1 cellular context compared by ENCODE assay signal in the genomic region with DNA sequence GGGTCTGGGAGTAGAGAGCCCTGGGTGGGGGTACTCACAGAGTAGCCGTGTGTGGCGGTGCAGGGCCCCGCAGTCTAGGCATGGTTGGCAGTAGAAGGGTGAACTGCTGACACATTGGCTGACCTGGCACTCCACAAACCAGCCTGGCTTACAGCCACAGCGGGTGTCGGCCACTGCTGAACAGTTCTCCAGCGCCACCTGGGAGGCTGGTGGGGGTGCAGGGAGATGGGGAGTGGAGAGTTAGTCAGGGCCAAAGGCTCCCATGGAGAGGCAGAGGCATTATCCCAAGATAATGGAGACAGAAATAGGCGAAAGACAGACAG.
TF ChIP-seq lines count a peak whose summit lies in the region.

No MANE protein-coding gene starts in this region.

TF ChIP-seq in HepG2, 621 proteins besides CTCF, POLR2A, EP300 and RAD21 (continued from another document):
- TF ChIP-seq, protein P1, sequence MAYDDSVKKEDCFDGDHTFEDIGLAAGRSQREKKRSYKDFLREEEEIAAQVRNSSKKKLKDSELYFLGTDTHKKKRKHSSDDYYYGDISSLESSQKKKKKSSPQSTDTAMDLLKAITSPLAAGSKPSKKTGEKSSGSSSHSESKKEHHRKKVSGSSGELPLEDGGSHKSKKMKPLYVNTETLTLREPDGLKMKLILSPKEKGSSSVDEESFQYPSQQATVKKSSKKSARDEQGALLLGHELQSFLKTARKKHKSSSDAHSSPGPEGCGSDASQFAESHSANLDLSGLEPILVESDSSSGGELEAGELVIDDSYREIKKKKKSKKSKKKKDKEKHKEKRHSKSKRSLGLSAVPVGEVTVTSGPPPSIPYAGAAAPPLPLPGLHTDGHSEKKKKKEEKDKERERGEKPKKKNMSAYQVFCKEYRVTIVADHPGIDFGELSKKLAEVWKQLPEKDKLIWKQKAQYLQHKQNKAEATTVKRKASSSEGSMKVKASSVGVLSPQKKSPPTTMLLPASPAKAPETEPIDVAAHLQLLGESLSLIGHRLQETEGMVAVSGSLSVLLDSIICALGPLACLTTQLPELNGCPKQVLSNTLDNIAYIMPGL (CRISPR knock-in tag; IDR thresholded peaks at IDR 0.05; ENCODE audit: borderline replicate concordance in 1 of 2, low read depth in 1 of 2) = peak; percentile 49 to 50; a peak in 2 of 4 replicates
- no peak for TF ChIP-seq NONO (IDR thresholded peaks at IDR 0.05)
- 0 out of 2 replicates have a peak, but pooled peaks have one; percentile 37 for TF ChIP-seq NONO (CRISPR knock-in tag; conservative IDR thresholded peaks at IDR 0.05)
- TF ChIP-seq, protein P2, sequence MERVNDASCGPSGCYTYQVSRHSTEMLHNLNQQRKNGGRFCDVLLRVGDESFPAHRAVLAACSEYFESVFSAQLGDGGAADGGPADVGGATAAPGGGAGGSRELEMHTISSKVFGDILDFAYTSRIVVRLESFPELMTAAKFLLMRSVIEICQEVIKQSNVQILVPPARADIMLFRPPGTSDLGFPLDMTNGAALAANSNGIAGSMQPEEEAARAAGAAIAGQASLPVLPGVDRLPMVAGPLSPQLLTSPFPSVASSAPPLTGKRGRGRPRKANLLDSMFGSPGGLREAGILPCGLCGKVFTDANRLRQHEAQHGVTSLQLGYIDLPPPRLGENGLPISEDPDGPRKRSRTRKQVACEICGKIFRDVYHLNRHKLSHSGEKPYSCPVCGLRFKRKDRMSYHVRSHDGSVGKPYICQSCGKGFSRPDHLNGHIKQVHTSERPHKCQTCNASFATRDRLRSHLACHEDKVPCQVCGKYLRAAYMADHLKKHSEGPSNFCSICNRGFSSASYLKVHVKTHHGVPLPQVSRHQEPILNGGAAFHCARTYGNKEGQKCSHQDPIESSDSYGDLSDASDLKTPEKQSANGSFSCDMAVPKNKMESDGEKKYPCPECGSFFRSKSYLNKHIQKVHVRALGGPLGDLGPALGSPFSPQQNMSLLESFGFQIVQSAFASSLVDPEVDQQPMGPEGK (CRISPR knock-in tag; IDR thresholded peaks at IDR 0.05) = peak; percentile 57
- TF ChIP-seq, protein P3, sequence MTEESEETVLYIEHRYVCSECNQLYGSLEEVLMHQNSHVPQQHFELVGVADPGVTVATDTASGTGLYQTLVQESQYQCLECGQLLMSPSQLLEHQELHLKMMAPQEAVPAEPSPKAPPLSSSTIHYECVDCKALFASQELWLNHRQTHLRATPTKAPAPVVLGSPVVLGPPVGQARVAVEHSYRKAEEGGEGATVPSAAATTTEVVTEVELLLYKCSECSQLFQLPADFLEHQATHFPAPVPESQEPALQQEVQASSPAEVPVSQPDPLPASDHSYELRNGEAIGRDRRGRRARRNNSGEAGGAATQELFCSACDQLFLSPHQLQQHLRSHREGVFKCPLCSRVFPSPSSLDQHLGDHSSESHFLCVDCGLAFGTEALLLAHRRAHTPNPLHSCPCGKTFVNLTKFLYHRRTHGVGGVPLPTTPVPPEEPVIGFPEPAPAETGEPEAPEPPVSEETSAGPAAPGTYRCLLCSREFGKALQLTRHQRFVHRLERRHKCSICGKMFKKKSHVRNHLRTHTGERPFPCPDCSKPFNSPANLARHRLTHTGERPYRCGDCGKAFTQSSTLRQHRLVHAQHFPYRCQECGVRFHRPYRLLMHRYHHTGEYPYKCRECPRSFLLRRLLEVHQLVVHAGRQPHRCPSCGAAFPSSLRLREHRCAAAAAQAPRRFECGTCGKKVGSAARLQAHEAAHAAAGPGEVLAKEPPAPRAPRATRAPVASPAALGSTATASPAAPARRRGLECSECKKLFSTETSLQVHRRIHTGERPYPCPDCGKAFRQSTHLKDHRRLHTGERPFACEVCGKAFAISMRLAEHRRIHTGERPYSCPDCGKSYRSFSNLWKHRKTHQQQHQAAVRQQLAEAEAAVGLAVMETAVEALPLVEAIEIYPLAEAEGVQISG (CRISPR knock-in tag; IDR thresholded peaks at IDR 0.05) = 0 out of 2 replicates have a peak, but pooled peaks have one; percentile 16
- TF ChIP-seq FOXP4 (CRISPR knock-in tag; IDR thresholded peaks at IDR 0.05) = no peak
- TF ChIP-seq ZFX (CRISPR knock-in tag; IDR thresholded peaks at IDR 0.05; ENCODE audit: low read depth) = peak; percentile 29; the same call in 1 of the 2 replicates
- TF ChIP-seq NRL (CRISPR knock-in tag; IDR thresholded peaks at IDR 0.05; ENCODE audit: borderline replicate concordance) = 0 out of 2 replicates have a peak, but pooled peaks have one; percentile 44
- peak; percentile 72 for TF ChIP-seq XRCC5 (optimal IDR thresholded peaks at IDR 0.05; ENCODE audit: low read length)
- no peak for TF ChIP-seq KDM6A (CRISPR knock-in tag; IDR thresholded peaks at IDR 0.05; ENCODE audit: low read depth)
- peak; percentile 41 for TF ChIP-seq AGO2 (optimal IDR thresholded peaks at IDR 0.05; ENCODE audit: low read depth, low read length)
- TF ChIP-seq ZFP91 (CRISPR knock-in tag; IDR thresholded peaks at IDR 0.05; ENCODE audit: borderline replicate concordance) = peak; percentile 31; the same call in 1 of the 2 replicates
- TF ChIP-seq HNRNPL (IDR thresholded peaks at IDR 0.05; ENCODE audit: low read depth, low read length) = peak; percentile 47; the same call in 1 of the 2 replicates
- TF ChIP-seq SRSF4 (IDR thresholded peaks at IDR 0.05; ENCODE audit: low read depth, low read length, poor library complexity, severe bottlenecking) = no peak
- TF ChIP-seq, protein P4, sequence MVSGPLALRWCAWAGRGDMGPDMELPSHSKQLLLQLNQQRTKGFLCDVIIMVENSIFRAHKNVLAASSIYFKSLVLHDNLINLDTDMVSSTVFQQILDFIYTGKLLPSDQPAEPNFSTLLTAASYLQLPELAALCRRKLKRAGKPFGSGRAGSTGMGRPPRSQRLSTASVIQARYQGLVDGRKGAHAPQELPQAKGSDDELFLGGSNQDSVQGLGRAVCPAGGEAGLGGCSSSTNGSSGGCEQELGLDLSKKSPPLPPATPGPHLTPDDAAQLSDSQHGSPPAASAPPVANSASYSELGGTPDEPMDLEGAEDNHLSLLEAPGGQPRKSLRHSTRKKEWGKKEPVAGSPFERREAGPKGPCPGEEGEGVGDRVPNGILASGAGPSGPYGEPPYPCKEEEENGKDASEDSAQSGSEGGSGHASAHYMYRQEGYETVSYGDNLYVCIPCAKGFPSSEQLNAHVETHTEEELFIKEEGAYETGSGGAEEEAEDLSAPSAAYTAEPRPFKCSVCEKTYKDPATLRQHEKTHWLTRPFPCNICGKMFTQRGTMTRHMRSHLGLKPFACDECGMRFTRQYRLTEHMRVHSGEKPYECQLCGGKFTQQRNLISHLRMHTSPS (CRISPR knock-in tag; IDR thresholded peaks at IDR 0.05; ENCODE audit: low read depth) = peak; percentile 61
- TF ChIP-seq MIER3 (CRISPR knock-in tag; IDR thresholded peaks at IDR 0.05; ENCODE audit: borderline replicate concordance) = peak; percentile 33; the same call in 1 of the 2 replicates
- peak; percentile 65; the same call in 1 of the 2 replicates for TF ChIP-seq ZNF607 (CRISPR knock-in tag; IDR thresholded peaks at IDR 0.05; ENCODE audit: borderline replicate concordance)
- no peak for TF ChIP-seq ZNF605 (CRISPR knock-in tag; IDR thresholded peaks at IDR 0.05)
- TF ChIP-seq ZNF256 (CRISPR knock-in tag; conservative IDR thresholded peaks at IDR 0.05) = no peak
